Comparison of ENCODE assay signal across 8 cellular contexts in genomic region chr5:149828161-149829011, GRCh38.
DNase-seq lines count a peak whose midpoint lies in the region; ATAC-seq and TF ChIP-seq lines count a peak whose summit lies in the region.

No MANE protein-coding gene starts in this region.

- no peak for TF ChIP-seq EP300 in SK-N-SH (IDR thresholded peaks at IDR 0.05; ENCODE audit: borderline replicate concordance in 1 of 2, low read depth in 1 of 2, low read length in 1 of 2)
- no peak for TF ChIP-seq EP300 in upper lobe of left lung (IDR thresholded peaks at IDR 0.05)

- H3K36me3 ChIP-seq in SK-N-SH (replicated peaks in 1 of 2; ENCODE audit: control insufficient read depth in 1 of 2, insufficient read depth in 2 of 2, low read length in 1 of 2) (no peaks in the 10 kb centered on the region), upper lobe of left lung (peaks cover 0 to 7% (median 0%) of the 10 kb centered on the region in 4 donors)

- peak; percentile 95 for TF ChIP-seq RAD21 in SK-N-SH (IDR thresholded peaks at IDR 0.05; ENCODE audit: low read length)

- H3K27me3 ChIP-seq in SK-N-SH (ENCODE audit: insufficient read depth) (no peaks in the 10 kb centered on the region), upper lobe of left lung (no peaks in the 10 kb centered on the region)

- H2AFZ ChIP-seq in SK-N-SH (ENCODE audit: low read depth), result peak overlapping the region; percentile 88; the same call in 1 of the 2 replicates

- POLR2A ChIA-PET in SK-N-SH (lab: Yijun Ruan, JAX), result no interaction called here

- peak; percentile 82 to 83 for ATAC-seq in upper lobe of left lung (ENCODE audit: low FRiP score in 2 of 2)

- H4K20me1 ChIP-seq in SK-N-SH (ENCODE audit: insufficient read depth), result no peaks in the 10 kb centered on the region

- CTCF ChIA-PET in SK-N-SH (lab: Yijun Ruan, JAX), result interaction anchor here (0.6 to 32.2 kb wide), 43 partner anchors 8 to 277 kb away, joined by 3 to 730 read pairs (median 4); partner anchors contain the start of genes ARHGEF37, CSNK1A1, HMGXB3 and PPARGC1B
- CTCF ChIA-PET in activated naive CD4-positive, alpha-beta T cell treated with anti-CD3 and anti-CD28 coated beads for 36 hours (lab: Charles Lee), result interaction anchor here (0.6 to 7.3 kb wide), 21 partner anchors 12 to 520 kb away, joined by 3 to 84 read pairs (median 4); no protein-coding TSS in a partner anchor

- no peak for TF ChIP-seq POLR2A in upper lobe of left lung (IDR thresholded peaks at IDR 0.05)

- no peaks in the 10 kb centered on the region for H3K27me3 Mint-ChIP-seq in activated naive CD4-positive, alpha-beta T cell treated with anti-CD3 and anti-CD28 coated beads for 36 hours (ENCODE audit: low read depth)

- peak overlapping the region in 1 of 2 experiments; percentile 23; a peak in 1 of 4 replicates for H3K4me3 ChIP-seq in SK-N-SH (ENCODE audit: low read depth in 2 of 2, low read length in 1 of 2)
- H3K4me3 ChIP-seq in upper lobe of left lung, result no peak overlapping the region

- H3K79me2 ChIP-seq in SK-N-SH (ENCODE audit: insufficient read depth), result no peaks in the 10 kb centered on the region

- 27% methylated on average over 10 of the region's 11 CpGs for WGBS in SK-N-SH (ENCODE audit: low lambda C conversion rate)
- WGBS in upper lobe of left lung, 2 donors, result 35 to 39% methylated on average over 10 to 11 of the region's 11 CpGs

- H3K9me3 Mint-ChIP-seq in activated naive CD4-positive, alpha-beta T cell treated with anti-CD3 and anti-CD28 coated beads for 36 hours, result no peaks in the 10 kb centered on the region

- intact Hi-C loops in activated naive CD4-positive, alpha-beta T cell treated with anti-CD3 and anti-CD28 coated beads for 36 hours (cut with micrococcal nuclease), result loop anchor here (1.0 to 5.0 kb wide), 4 partner anchors 96 to 192 kb away; partner anchors contain the start of gene PPARGC1B
- intact Hi-C loops in head of caudate nucleus (cut with DNase I), result loop anchor here (2.0 to 5.0 kb wide), 2 partner anchors 101 to 192 kb away; no protein-coding TSS in a partner anchor

- H3K4me2 ChIP-seq in SK-N-SH, result no peak overlapping the region

- H3K27ac ChIP-seq in SK-N-SH (ENCODE audit: low read depth in 2 of 2, low read length in 1 of 2) (no peak overlapping the region), upper lobe of left lung (no peak overlapping the region)

- peaks cover 18% of the 10 kb centered on the region for H3K36me3 Mint-ChIP-seq in activated naive CD4-positive, alpha-beta T cell treated with anti-CD3 and anti-CD28 coated beads for 36 hours (ENCODE audit: low read depth)

- TF ChIP-seq CTCF in SK-N-SH (IDR thresholded peaks at IDR 0.05) (peak; percentile 91), upper lobe of left lung (IDR thresholded peaks at IDR 0.05) (peak; percentile 74 to 95 (median 88))

- peaks cover 7% of the 10 kb centered on the region for H3K4me1 Mint-ChIP-seq in activated naive CD4-positive, alpha-beta T cell treated with anti-CD3 and anti-CD28 coated beads for 36 hours (ENCODE audit: low read depth)

- H3K4me1 ChIP-seq in SK-N-SH (ENCODE audit: control insufficient read depth in 1 of 2, insufficient read depth in 2 of 2, low read depth in 1 of 2, low read length in 1 of 2), result no peaks in the 10 kb centered on the region; a peak in 1 of 4 replicates
- peaks cover 0 to 4% (median 0%) of the 10 kb centered on the region in 4 donors for H3K4me1 ChIP-seq in upper lobe of left lung

- H3K9me2 ChIP-seq in SK-N-SH, result no peaks in the 10 kb centered on the region

- no peaks in the 10 kb centered on the region for H3F3A ChIP-seq in SK-N-SH (replicated peaks; ENCODE audit: insufficient read depth)

- H3K9me3 ChIP-seq in SK-N-SH (no peaks in the 10 kb centered on the region), upper lobe of left lung (no peaks in the 10 kb centered on the region)

- DNase-seq in EH (ENCODE audit: low read depth), result peak; percentile 92
- peak; percentile 47 for DNase-seq in GOT3 (lab: John Stamatoyannopoulos, UW)
- DNase-seq in MV-4-11 (lab: John Stamatoyannopoulos, UW), result peak; percentile 83
- DNase-seq in SK-N-SH, result peak; percentile 83
- peak; percentile 93 for DNase-seq in activated naive CD4-positive, alpha-beta T cell treated with anti-CD3 and anti-CD28 coated beads for 36 hours
- DNase-seq in head of caudate nucleus, result peak; percentile 51 to 94 (median 89)
- DNase-seq in pons (ENCODE audit: low spot score), result peak; percentile 89
- peak in 1 of 2 donors; percentile 88 for DNase-seq in upper lobe of left lung

- H3K27ac Mint-ChIP-seq in activated naive CD4-positive, alpha-beta T cell treated with anti-CD3 and anti-CD28 coated beads for 36 hours, result no peak overlapping the region

- no peak overlapping the region for H3K4me3 Mint-ChIP-seq in activated naive CD4-positive, alpha-beta T cell treated with anti-CD3 and anti-CD28 coated beads for 36 hours

- H3K9ac ChIP-seq in SK-N-SH, result no peak overlapping the region

TF ChIP-seq in SK-N-SH, 30 proteins besides CTCF, POLR2A, EP300 and RAD21:
- TF ChIP-seq SMC3 (IDR thresholded peaks at IDR 0.05; ENCODE audit: low read depth, low read length), result peak; percentile 99
- TF ChIP-seq YY1 (IDR thresholded peaks at IDR 0.05; ENCODE audit: low read depth), result no peak
- TF ChIP-seq CHD2 (IDR thresholded peaks at IDR 0.05; ENCODE audit: low read length, partially characterized antibody), result peak; percentile 33
TF ChIP-seq in SK-N-SH: peak in this region for 2.
